ENCODE assay signal across 22 cellular contexts in genomic region chr3:165130709-165131108, GRCh38. TPM values are rescaled to one million over a fixed set of nuclear protein-coding genes. Genes with fewer than 3 reads are reported as not detected.
DNase-seq lines count a peak whose midpoint lies in the region; ATAC-seq and TF ChIP-seq lines count a peak whose summit lies in the region.
"Had no signal": no experiment of that assay in that cellular context is flagged by ENCODE, and none has a peak within 500 bp of the region (broad histone marks: within the 10 kb centered on the region; RNA-seq: fewer than 3 reads in every experiment).

No MANE protein-coding gene starts in this region.

- H3K27ac ChIP-seq in VCaP (peak overlapping the region; percentile 55; the same call in 1 of the 2 replicates), right lobe of liver (no peak overlapping the region)
- H3K27ac ChIP-seq: BLaER1, C4-2B had no signal

- intact Hi-C loops in right lobe of liver (cut with DNase I), result no loop called here

- peaks cover 0 to 39% (median 4%) of the 10 kb centered on the region in 4 donors for H3K4me1 ChIP-seq in right lobe of liver
- H3K4me1 ChIP-seq: BLaER1, HAP-1 had no signal

- TF ChIP-seq POLR2A in right lobe of liver (IDR thresholded peaks at IDR 0.05), result no peak

- no peaks in the 10 kb centered on the region for H3K27me3 ChIP-seq in right lobe of liver
- H3K27me3 ChIP-seq: BLaER1 had no signal

- WGBS in right lobe of liver (ENCODE audit: insufficient coverage, low coverage, low lambda C conversion rate, missing lambda C conversion rate), result 14% methylated on average over 2 of the region's 2 CpGs

- peak; percentile 30 for ATAC-seq in left lobe of liver
- peak; percentile 32 to 69 (median 54) for ATAC-seq in right lobe of liver
- no peak for ATAC-seq in GM18873 (IDR thresholded peaks at IDR 0.05; ENCODE audit: low FRiP score, unreplicated experiment)
- ATAC-seq: CD8-positive, alpha-beta T cell had no signal

- no peaks in the 10 kb centered on the region for H3K36me3 ChIP-seq in right lobe of liver
- H3K36me3 ChIP-seq: BLaER1, HAP-1 had no signal

- DNase-seq in left lobe of liver (ENCODE audit: low spot score) (no peak), right lobe of liver (no peak), AG08395 (ENCODE audit: low spot score) (no peak)
- DNase-seq in stimulated activated CD4-positive, alpha-beta T cell treated with anti-CD3 and anti-CD28 coated beads, Interleukin-4, amount 100 ng/mL, for 1 hour, result no peak
- DNase-seq: Caco-2; CD4-positive, CD25-positive, alpha-beta regulatory T cell; CD8-positive, alpha-beta T cell; DMS153; DMS79 treated with DMSO at 0.1 percent for 48 hours; GF-D8; GOT3; HFFc6 had no signal

- no peak overlapping the region for H3K4me3 ChIP-seq in right lobe of liver
- H3K4me3 ChIP-seq: BLaER1, HAP-1 had no signal

- no peaks in the 10 kb centered on the region for H3K9me3 ChIP-seq in right lobe of liver
- H3K9me3 ChIP-seq: BLaER1, Caco-2, HAP-1 had no signal

- TF ChIP-seq CTCF in VCaP (conservative IDR thresholded peaks at IDR 0.05) (no peak), right lobe of liver (IDR thresholded peaks at IDR 0.05) (no peak)

RNA-seq across cellular contexts. Expression of gene SI, which starts 52.4 kb away (rescaled TPM):
- total RNA-seq in left lobe of liver, result not detected
- total RNA-seq in right lobe of liver, result not detected
- total RNA-seq: A172; A673; B cell; CD4-positive, CD25-positive, alpha-beta regulatory T cell; CD8-positive, alpha-beta T cell; Daoy; G401; HFFc6 had no signal
